In the genomic region with DNA sequence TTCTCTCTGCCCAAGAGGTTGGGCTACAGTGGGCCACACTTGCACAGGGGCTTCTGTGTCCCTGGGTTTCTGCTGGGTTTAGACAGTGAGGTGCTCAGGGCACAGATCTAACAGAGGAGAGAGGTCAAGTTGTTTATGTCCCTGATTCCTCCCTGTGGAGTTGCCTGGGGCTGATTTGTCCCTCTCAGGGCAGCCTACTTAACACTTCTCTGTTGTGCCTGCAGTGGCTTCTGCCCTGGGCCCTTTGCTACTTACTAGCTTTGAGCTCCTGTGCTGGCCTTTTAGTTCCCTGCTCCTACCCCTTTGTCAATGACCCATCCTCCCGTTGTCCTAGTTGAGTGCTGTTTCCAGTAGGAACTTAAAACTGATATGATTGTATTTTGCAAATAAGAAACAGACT, we compare ENCODE assay signal across 35 cellular contexts.
"Had no signal": no experiment of that assay in that cellular context is flagged by ENCODE, and none has a peak within 500 bp of the region (broad histone marks: within the 10 kb centered on the region; RNA-seq: fewer than 3 reads in every experiment).

No MANE protein-coding gene starts in this region.

- H3K9ac ChIP-seq: SK-N-SH had no signal

- DNase-seq: activated CD4-positive, alpha-beta memory T cell treated with anti-CD3 and anti-CD28 coated beads for 36 hours; activated CD4-positive, alpha-beta T cell treated with anti-CD3 and anti-CD28 coated beads for 4 hours; activated CD4-positive, alpha-beta T cell treated with anti-CD3 and anti-CD28 coated beads, Interleukin-2, amount 50 U/mL, for 1 hour; activated CD4-positive, CD25-positive, alpha-beta regulatory T cell treated with anti-CD3 and anti-CD28 coated beads, Interleukin-2, amount 50 U/mL, for 72 hours; activated CD8-positive, alpha-beta memory T cell treated with anti-CD3 and anti-CD28 coated beads, Interleukin-2, amount 50 U/mL, for 4 hours; activated gamma-delta T cell treated with Interleukin-2 at 50 U/mL for 16 hours; activated naive CD4-positive, alpha-beta T cell treated with anti-CD3 and anti-CD28 coated beads for 36 hours; activated naive CD8-positive, alpha-beta T cell treated with anti-CD3 and anti-CD28 coated beads, Interleukin-2, amount 50 U/mL, for 24 hours; activated T-cell treated with anti-CD3 and anti-CD28 coated beads for 4 hours; activated T-cell treated with anti-CD3 and anti-CD28 coated beads, Interleukin-2, amount 50 U/mL, for 4 hours; anterior cingulate cortex; Kasumi-1; KBM-7; MG63; NCI-H1048; NCI-H1105 treated with DMSO at 0.1 percent for 48 hours; NCI-H1436; NCI-H1694 treated with DMSO at 0.1 percent for 48 hours; NCI-H2029; NCI-H2171; NCI-H510A; NCI-H526; NCI-H748 treated with DMSO at 0.1 percent for 48 hours; NK-92 treated with Interleukin-12 subunit alpha and Interleukin-12 subunit beta, amount 100 ng/mL, for 24 hours; PC-3; Peyer's patch; RPMI8226; SHP77 treated with DMSO at 0.1 percent for 48 hours; SK-N-SH had no signal

- H3K4me1 ChIP-seq: Peyer's patch, SJSA1 had no signal

- H3K4me1 Mint-ChIP-seq: activated naive CD8-positive, alpha-beta T cell treated with anti-CD3 and anti-CD28 coated beads, Interleukin-2, amount 50 U/mL, for 24 hours had no signal

- H3K9me2 ChIP-seq: SK-N-SH had no signal

- H3K27ac ChIP-seq: Peyer's patch, SJSA1 had no signal

- H3K4me2 ChIP-seq: SK-N-SH had no signal

- H3K9me3 ChIP-seq: MG63, Peyer's patch, SJSA1, SK-N-SH had no signal

- H3K36me3 Mint-ChIP-seq: activated CD4-positive, alpha-beta memory T cell treated with anti-CD3 and anti-CD28 coated beads for 36 hours; activated naive CD8-positive, alpha-beta T cell had no signal

- H3K9me3 Mint-ChIP-seq: activated T-helper 1 cell treated with anti-CD3 and anti-CD28 coated beads, Interleukin-12 subunit alpha, Interleukin-12 subunit beta, Interleukin-2, Interleukin-4 antibody, amounts not matched to agents 30 ng/mL and 10 ng/mL and 1 ng/mL, durations not matched to agents 14 hours and 24 hours and 36 hours; T-helper 1 cell treated with Interleukin-12 subunit alpha and Interleukin-12 subunit beta and Interleukin-4 antibody, amounts not matched to agents 30 μg/mL and 1 μg/mL, for 36 hours; T-helper 2 cell treated with Interferon-gamma antibody and Interleukin-4, amounts not matched to agents 5 μg/mL and 100 μg/mL, for 36 hours had no signal

- ATAC-seq: activated naive CD8-positive, alpha-beta T cell treated with anti-CD3 and anti-CD28 coated beads, Interleukin-2, amount 50 U/mL, for 24 hours; activated T-cell treated with anti-CD3 and anti-CD28 coated beads, Interleukin-2, amount 50 U/mL, for 4 hours; PC-3 had no signal

- H3K27me3 ChIP-seq: MG63, Peyer's patch had no signal

- H3K4me3 ChIP-seq: MG63, Peyer's patch, SJSA1 had no signal

- H3K4me3 Mint-ChIP-seq: activated CD4-positive, alpha-beta memory T cell treated with anti-CD3 and anti-CD28 coated beads for 36 hours; activated naive CD4-positive, alpha-beta T cell treated with anti-CD3 and anti-CD28 coated beads for 36 hours; activated naive CD8-positive, alpha-beta T cell; activated naive CD8-positive, alpha-beta T cell treated with anti-CD3 and anti-CD28 coated beads, Interleukin-2, amount 50 U/mL, for 24 hours; activated T-cell treated with anti-CD3 and anti-CD28 coated beads, Interleukin-2, amount 50 U/mL, for 4 hours; activated T-helper 1 cell treated with anti-CD3 and anti-CD28 coated beads, Interleukin-12 subunit alpha, Interleukin-12 subunit beta, Interleukin-2, Interleukin-4 antibody, amounts not matched to agents 30 ng/mL and 10 ng/mL and 1 ng/mL, durations not matched to agents 14 hours and 24 hours and 36 hours; brain; T-helper 1 cell treated with Interleukin-12 subunit alpha and Interleukin-12 subunit beta and Interleukin-4 antibody, amounts not matched to agents 30 μg/mL and 1 μg/mL, for 36 hours; T-helper 2 cell treated with Interferon-gamma antibody and Interleukin-4, amounts not matched to agents 5 μg/mL and 100 μg/mL, for 36 hours had no signal

- H3K27ac Mint-ChIP-seq: activated CD4-positive, alpha-beta memory T cell treated with anti-CD3 and anti-CD28 coated beads for 36 hours; activated naive CD4-positive, alpha-beta T cell treated with anti-CD3 and anti-CD28 coated beads for 36 hours; activated naive CD8-positive, alpha-beta T cell; activated naive CD8-positive, alpha-beta T cell treated with anti-CD3 and anti-CD28 coated beads, Interleukin-2, amount 50 U/mL, for 24 hours; activated T-helper 1 cell treated with anti-CD3 and anti-CD28 coated beads, Interleukin-12 subunit alpha, Interleukin-12 subunit beta, Interleukin-2, Interleukin-4 antibody, amounts not matched to agents 30 ng/mL and 10 ng/mL and 1 ng/mL, durations not matched to agents 14 hours and 24 hours and 36 hours; brain; T-helper 1 cell treated with Interleukin-12 subunit alpha and Interleukin-12 subunit beta and Interleukin-4 antibody, amounts not matched to agents 30 μg/mL and 1 μg/mL, for 36 hours; T-helper 2 cell treated with Interferon-gamma antibody and Interleukin-4, amounts not matched to agents 5 μg/mL and 100 μg/mL, for 36 hours had no signal

- H3K36me3 ChIP-seq: MG63, Peyer's patch, SJSA1 had no signal
